Comparison of ENCODE assay signal across 26 cellular contexts in the genomic region with DNA sequence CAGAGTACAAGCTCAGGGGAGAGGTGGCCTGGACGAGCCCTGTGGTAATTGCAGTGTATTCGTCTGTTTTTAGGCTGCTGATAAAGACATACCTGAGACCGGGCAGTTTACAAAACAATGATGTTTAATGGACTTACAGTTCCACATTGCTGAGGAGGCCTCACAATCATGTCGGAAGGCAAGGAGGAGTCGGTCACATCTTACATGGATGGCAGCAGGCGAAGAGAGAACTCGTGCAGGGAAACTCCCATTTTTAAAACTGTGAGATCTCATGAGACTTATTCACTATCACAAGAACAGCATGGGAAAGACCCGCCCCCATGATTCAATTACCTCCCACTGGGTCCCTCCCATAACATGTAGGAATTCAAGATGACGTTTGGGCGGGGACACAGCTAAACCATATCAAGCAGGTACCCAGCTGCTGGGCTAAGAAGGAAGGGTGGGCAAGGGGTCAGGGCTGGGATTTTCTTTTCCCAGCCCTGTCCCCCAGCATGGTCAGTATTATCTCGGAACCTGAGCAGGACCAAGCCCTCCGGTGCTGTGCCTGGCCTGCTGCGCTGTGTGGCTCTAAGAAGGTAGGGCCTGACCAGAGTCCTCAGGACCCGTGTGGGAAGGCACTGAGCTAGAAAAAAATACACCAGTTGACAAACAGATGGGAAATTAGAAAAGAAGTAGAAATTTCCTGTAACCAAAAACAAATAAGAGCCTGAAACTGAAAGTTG.
DNase-seq lines count a peak whose midpoint lies in the region; ATAC-seq and TF ChIP-seq lines count a peak whose summit lies in the region.
"Had no signal": no experiment of that assay in that cellular context is flagged by ENCODE, and none has a peak within 500 bp of the region (broad histone marks: within the 10 kb centered on the region; RNA-seq: fewer than 3 reads in every experiment).

No MANE protein-coding gene starts in this region.

- 89% methylated on average over 14 of the region's 14 CpGs for WGBS in right cardiac atrium
- 80 to 85% methylated on average over 2 to 13 of the region's 14 CpGs for WGBS in gastroesophageal sphincter (ENCODE audit: low coverage in 1 of 2), 2 donors
- 87 to 93% methylated on average over 14 of the region's 14 CpGs for WGBS in sigmoid colon, 2 donors
- WGBS in mammary epithelial cell (ENCODE audit: low coverage, missing lambda C conversion rate): 92% methylated on average over 14 of the region's 14 CpGs

- H3K36me3 ChIP-seq in gastroesophageal sphincter: no peaks in the 10 kb centered on the region
- no peaks in the 10 kb centered on the region for H3K36me3 ChIP-seq in sigmoid colon
- H3K36me3 ChIP-seq in mammary epithelial cell (ENCODE audit: insufficient read depth, low read length): no peaks in the 10 kb centered on the region
- no peaks in the 10 kb centered on the region for H3K36me3 ChIP-seq in ascending aorta
- H3K36me3 ChIP-seq: adrenal gland had no signal

- intact Hi-C loops in right cardiac atrium (cut with DNase I) (loop anchor here in 1 of 4 donors (10.0 kb wide), 1 partner anchor 232 kb away; no protein-coding TSS in a partner anchor), Right ventricle myocardium superior (cut with DNase I) (loop anchor here (10.0 kb wide), 1 partner anchor 232 kb away; no protein-coding TSS in a partner anchor), sigmoid colon (cut with DNase I) (no loop called here), mammary epithelial cell (cut with micrococcal nuclease) (no loop called here), ascending aorta (cut with DNase I) (no loop called here)

- in situ Hi-C loops in mammary epithelial cell (cut with MboI; ENCODE audit: low sequenced_read_pairs in 2 of 2): no loop called here

- H3K4me1 ChIP-seq in right cardiac atrium (ENCODE audit: control insufficient read depth, insufficient read depth, low read length) (no peaks in the 10 kb centered on the region), gastroesophageal sphincter (peaks cover 0 to 7% (median 0%) of the 10 kb centered on the region in 3 donors), sigmoid colon (no peaks in the 10 kb centered on the region), mammary epithelial cell (ENCODE audit: insufficient read depth, low read length) (no peaks in the 10 kb centered on the region), ascending aorta (no peaks in the 10 kb centered on the region)
- H3K4me1 ChIP-seq: adrenal gland had no signal

- H3K4me3 ChIP-seq in right cardiac atrium (ENCODE audit: low read length) (no peak overlapping the region), gastroesophageal sphincter (no peak overlapping the region), sigmoid colon (no peak overlapping the region), mammary epithelial cell (replicated peaks in 1 of 3; ENCODE audit: insufficient read depth in 1 of 3, low read depth in 2 of 3, low read length in 3 of 3) (no peak overlapping the region), ascending aorta (no peak overlapping the region)
- H3K4me3 ChIP-seq: adrenal gland had no signal

- no peak overlapping the region for H3K9ac ChIP-seq in mammary epithelial cell (ENCODE audit: insufficient read depth, low read length)

- H3K4me2 ChIP-seq in mammary epithelial cell (ENCODE audit: insufficient read depth, low read depth, low read length): no peak overlapping the region

- H4K20me1 ChIP-seq in mammary epithelial cell (ENCODE audit: insufficient read depth, low read length): no peaks in the 10 kb centered on the region

- H3K79me2 ChIP-seq in mammary epithelial cell (ENCODE audit: insufficient read depth, low read length): no peaks in the 10 kb centered on the region

- dilution Hi-C loops in mammary epithelial cell (cut with HindIII; ENCODE audit: low sequenced_read_pairs): no loop called here

- H3K9me3 ChIP-seq in right cardiac atrium (ENCODE audit: control insufficient read depth, low read length): no peaks in the 10 kb centered on the region
- no peaks in the 10 kb centered on the region for H3K9me3 ChIP-seq in gastroesophageal sphincter
- no peaks in the 10 kb centered on the region for H3K9me3 ChIP-seq in sigmoid colon
- no peaks in the 10 kb centered on the region for H3K9me3 ChIP-seq in mammary epithelial cell (replicated peaks; ENCODE audit: insufficient read depth, low read length)
- H3K9me3 ChIP-seq in ascending aorta: no peaks in the 10 kb centered on the region
- H3K9me3 ChIP-seq: adrenal gland had no signal

- TF ChIP-seq CTCF in gastroesophageal sphincter (IDR thresholded peaks at IDR 0.05): no peak
- no peak for TF ChIP-seq CTCF in sigmoid colon (IDR thresholded peaks at IDR 0.05)
- no peak for TF ChIP-seq CTCF in mammary epithelial cell (conservative IDR thresholded peaks at IDR 0.05 in 1 of 2, IDR thresholded peaks at IDR 0.05 in 1 of 2; ENCODE audit: extremely low read depth in 1 of 2, insufficient read depth in 1 of 2, low read depth in 1 of 2, low read length in 2 of 2)
- TF ChIP-seq CTCF in ascending aorta (IDR thresholded peaks at IDR 0.05): no peak

- no peak overlapping the region for H2AFZ ChIP-seq in mammary epithelial cell (ENCODE audit: low read depth, low read length)

- ATAC-seq in right cardiac atrium: peak in 1 of 2 donors; percentile 23
- ATAC-seq in Right ventricle myocardium superior (ENCODE audit: poor library complexity): no peak
- no peak for ATAC-seq in gastroesophageal sphincter
- ATAC-seq in GM18519 (IDR thresholded peaks at IDR 0.05; ENCODE audit: low FRiP score, unreplicated experiment): no peak
- ATAC-seq: left colon, natural killer cell had no signal

- CTCF ChIA-PET in mammary epithelial cell (lab: Charles Lee; ENCODE audit: low non-redundant PET): no interaction called here

- DNase-seq in right cardiac atrium (no peak), Right ventricle myocardium superior (no peak), sigmoid colon (no peak), mammary epithelial cell (no peak), ascending aorta (ENCODE audit: low spot score in 2 of 2) (no peak)
- DNase-seq in activated T-cell treated with anti-CD3 and anti-CD28 coated beads, Interleukin-2, amount 50 U/mL, for 1 hour: no peak
- DNase-seq: activated B cell treated with CpG ODN at 0.5 μM for 24 hours; activated CD4-positive, alpha-beta T cell treated with anti-CD3 and anti-CD28 coated beads, Interleukin-2, amount 50 U/mL, for 1 hour; activated naive CD4-positive, alpha-beta T cell; activated T-cell treated with anti-CD3 and anti-CD28 coated beads, Interleukin-2, amount 50 U/mL, for 48 hours; CD4-positive, alpha-beta memory T cell; effector CD8-positive, alpha-beta T cell; erythroblast; foreskin melanocyte; natural killer cell; NCI-H1092; NCI-H187; NCI-H526; occipital lobe; SHP77 treated with DMSO at 0.1 percent for 48 hours; stimulated activated CD4-positive, alpha-beta T cell treated with anti-CD3 and anti-CD28 coated beads, Interleukin-2, amount 100 ng/mL, for 48 hours; SW 1271 had no signal

- no TSS peak for BruUV-seq in mammary epithelial cell (replicated peaks; lab: Mats Ljungman, UMichigan)

- H3K27me3 ChIP-seq in right cardiac atrium (ENCODE audit: control insufficient read depth, insufficient read depth) (no peaks in the 10 kb centered on the region), gastroesophageal sphincter (no peaks in the 10 kb centered on the region), sigmoid colon (no peaks in the 10 kb centered on the region), mammary epithelial cell (ENCODE audit: insufficient read depth, low read length) (no peaks in the 10 kb centered on the region), ascending aorta (no peaks in the 10 kb centered on the region)
- H3K27me3 ChIP-seq: adrenal gland had no signal

- peak overlapping the region; percentile 36 for H3K27ac ChIP-seq in right cardiac atrium (ENCODE audit: low read length)
- H3K27ac ChIP-seq in gastroesophageal sphincter: peak overlapping the region in 3 of 4 donors; percentile 64 to 76 (median 64)
- peak overlapping the region in 3 of 4 donors; percentile 60 to 67 (median 66) for H3K27ac ChIP-seq in sigmoid colon
- H3K27ac ChIP-seq in mammary epithelial cell (ENCODE audit: insufficient read depth, low read depth, low read length): no peak overlapping the region
- H3K27ac ChIP-seq in ascending aorta: no peak overlapping the region
- H3K27ac ChIP-seq: adrenal gland had no signal

- no peak for TF ChIP-seq EP300 in gastroesophageal sphincter (IDR thresholded peaks at IDR 0.05)
- TF ChIP-seq EP300 in sigmoid colon (IDR thresholded peaks at IDR 0.05): no peak

- TF ChIP-seq POLR2A in gastroesophageal sphincter (IDR thresholded peaks at IDR 0.05) (no peak), sigmoid colon (IDR thresholded peaks at IDR 0.05) (no peak)

Comparison
In these comparisons a context has a peak if more than half of its experiments do, and no peak if none do; other contexts are left out.
1. H3K27ac ChIP-seq: peak in right cardiac atrium (single experiment), gastroesophageal sphincter (3 of 4) and sigmoid colon (3 of 4); none in mammary epithelial cell (single experiment) and ascending aorta (0 of 2).